Comparison of ENCODE assay signal across 9 cellular contexts in genomic region chr19:38731654-38732301, GRCh38. TPM values are rescaled to one million over a fixed set of nuclear protein-coding genes. Genes with fewer than 3 reads are reported as not detected.
DNase-seq lines count a peak whose midpoint lies in the region; ATAC-seq and FAIRE-seq lines count a peak whose summit lies in the region.
"Had no signal": no experiment of that assay in that cellular context is flagged by ENCODE, and none has a peak within 500 bp of the region (broad histone marks: within the 10 kb centered on the region; RNA-seq: fewer than 3 reads in every experiment).

No MANE protein-coding gene starts in this region.

- no peak for ATAC-seq in T-helper 17 cell

- no peaks in the 10 kb centered on the region for H3K27me3 Mint-ChIP-seq in T-helper 17 cell
- peaks cover 17 to 40% (median 23%) of the 10 kb centered on the region in 3 donors for H3K27me3 Mint-ChIP-seq in immature natural killer cell (ENCODE audit: low read depth in 3 of 3)

- no peaks in the 10 kb centered on the region for H3K36me3 Mint-ChIP-seq in T-helper 17 cell (ENCODE audit: low read depth)
- H3K36me3 Mint-ChIP-seq in immature natural killer cell = peaks cover 4 to 12% (median 4%) of the 10 kb centered on the region in 3 donors

- WGBS in small intestine, 3 donors = 10 to 49% (median 22%) methylated on average over 10 of the region's 10 CpGs

- no peaks in the 10 kb centered on the region for H3K9me3 ChIP-seq in T-helper 17 cell (ENCODE audit: control insufficient read depth, low read length, poor library complexity, severe bottlenecking)
- no peaks in the 10 kb centered on the region for H3K9me3 ChIP-seq in small intestine (ENCODE audit: control insufficient read depth, low read depth)
- H3K9me3 ChIP-seq: MG63 had no signal

- H3K4me1 Mint-ChIP-seq in T-helper 17 cell (peaks cover 29% of the 10 kb centered on the region), immature natural killer cell (peaks cover 57 to 64% of the 10 kb centered on the region in 2 donors)

- H3K27ac Mint-ChIP-seq in T-helper 17 cell (peak overlapping the region; percentile 24), immature natural killer cell (peak overlapping the region; percentile 86 to 95 (median 94))

- no peaks in the 10 kb centered on the region for H3K27me3 ChIP-seq in small intestine (ENCODE audit: control insufficient read depth in 2 of 2, insufficient read depth in 2 of 2, low read length in 2 of 2)
- H3K27me3 ChIP-seq: MG63 had no signal

- FAIRE-seq in small intestine (lab: Jason Lieb, UNC) = no peak

- H3K4me1 ChIP-seq in small intestine (ENCODE audit: control insufficient read depth in 2 of 2, insufficient read depth in 1 of 2, low read depth in 1 of 2, low read length in 1 of 2) = peaks cover 0 to 4% of the 10 kb centered on the region in 2 donors

- H3K4me3 Mint-ChIP-seq in T-helper 17 cell (no peak overlapping the region), immature natural killer cell (peak overlapping the region in 4 of 5 donors; percentile 2 to 17 (median 4))

- DNase-seq in HK-2 (ENCODE audit: unreplicated experiment) (peak; percentile 9), T-helper 17 cell (no peak), immature natural killer cell (no peak), small intestine (peak; percentile 82), AG08395 (ENCODE audit: low spot score) (no peak), NCI-H1105 treated with DMSO at 0.1 percent for 48 hours (lab: John Stamatoyannopoulos, UW) (no peak)
- DNase-seq in central memory CD4-positive, alpha-beta T cell = no peak
- DNase-seq in activated CD4-positive, CD25-positive, alpha-beta regulatory T cell treated with anti-CD3 and anti-CD28 coated beads, Interleukin-2, amount 50 U/mL, for 72 hours = no peak
- DNase-seq: MG63 had no signal

- H3K36me3 ChIP-seq in small intestine (ENCODE audit: control insufficient read depth in 2 of 2, insufficient read depth in 2 of 2, low read length in 2 of 2) = peaks cover 12 to 23% of the 10 kb centered on the region in 2 donors

- peak overlapping the region; percentile 61 to 93 for H3K27ac ChIP-seq in small intestine (ENCODE audit: low read depth in 1 of 2, low read length in 1 of 2)

- H3K9me3 Mint-ChIP-seq in immature natural killer cell = peaks cover 0 to 2% (median 0%) of the 10 kb centered on the region in 6 donors

- no peak overlapping the region for H3K4me3 ChIP-seq in small intestine (ENCODE audit: low read depth in 1 of 2, low read length in 2 of 2)
- H3K4me3 ChIP-seq: MG63 had no signal

RNA-seq across cellular contexts. Expression of gene CAPN12, which starts 12.5 kb away (rescaled TPM):
- total RNA-seq in T-helper 17 cell = 1 to 10 TPM; 6.8 to 9.0 TPM
- polyA plus RNA-seq in immature natural killer cell (10 to 100 TPM; 25.7 to 72.8 (median 55.1) TPM), small intestine (10 to 100 TPM in 1 of 3 donors, 1 to 10 TPM in 2; 2.4 to 26.1 (median 2.7) TPM)

RNA-seq across cellular contexts. Expression of gene LGALS7, which starts 41.5 kb away (rescaled TPM):
- not detected for total RNA-seq in T-helper 17 cell
- not detected for polyA plus RNA-seq in immature natural killer cell
- polyA plus RNA-seq in small intestine = 1 to 10 TPM in 1 of 3 donors, not detected in 2; 1.1 TPM

RNA-seq across cellular contexts. Expression of gene LGALS7B, which starts 57.2 kb away (rescaled TPM):
- total RNA-seq in T-helper 17 cell = not detected
- not detected for polyA plus RNA-seq in immature natural killer cell
- 1 to 10 TPM in 2 of 3 donors, not detected in 1; 2.0 to 5.4 TPM for polyA plus RNA-seq in small intestine

Comparison
In these comparisons a context has a peak if more than half of its experiments do, and no peak if none do; other contexts are left out.
1. DNase-seq: peak in HK-2 (single experiment) and small intestine (single experiment); none in T-helper 17 cell (0 of 3), immature natural killer cell (0 of 3), central memory CD4-positive, alpha-beta T cell (single experiment), AG08395 (single experiment), activated CD4-positive, CD25-positive, alpha-beta regulatory T cell treated with anti-CD3 and anti-CD28 coated beads, Interleukin-2, amount 50 U/mL, for 72 hours (single experiment) and NCI-H1105 treated with DMSO at 0.1 percent for 48 hours (single experiment).